ENCODE assay signal across 22 cellular contexts in genomic region chr4:73664470-73664869, GRCh38. TPM values are rescaled to one million over a fixed set of nuclear protein-coding genes. Genes with fewer than 3 reads are reported as not detected.
A peak's percentile ranks its signal among the peaks of the same experiment; 100 is the strongest.
DNase-seq lines count a peak whose midpoint lies in the region; TF ChIP-seq lines count a peak whose summit lies in the region.
"Had no signal": no experiment of that assay in that cellular context is flagged by ENCODE, and none has a peak within 500 bp of the region (broad histone marks: within the 10 kb centered on the region; RNA-seq: fewer than 3 reads in every experiment).

No MANE protein-coding gene starts in this region.

- no peak for TF ChIP-seq RAD21 in Ishikawa (IDR thresholded peaks at IDR 0.05; ENCODE audit: low read depth)

- peak overlapping the region; percentile 85 for H3K27ac Mint-ChIP-seq in osteocyte (ENCODE audit: unreplicated experiment)
- no peak overlapping the region for H3K27ac Mint-ChIP-seq in activated CD4-positive, alpha-beta T cell treated with anti-CD3 and anti-CD28 coated beads, Interleukin-2, amount 10 ng/mL, durations not matched to agents 7 days and 5 days
- H3K27ac Mint-ChIP-seq: CD4-positive, CD25-positive, alpha-beta regulatory T cell had no signal

- POLR2A ChIA-PET in activated CD4-positive, alpha-beta T cell treated with anti-CD3 and anti-CD28 coated beads, Interleukin-2, amount 10 ng/mL, durations not matched to agents 7 days and 5 days (lab: Charles Lee), result no interaction called here

- no peaks in the 10 kb centered on the region for H3K9me3 Mint-ChIP-seq in osteocyte (ENCODE audit: unreplicated experiment)
- H3K9me3 Mint-ChIP-seq in activated CD4-positive, alpha-beta T cell treated with anti-CD3 and anti-CD28 coated beads, Interleukin-2, amount 10 ng/mL, durations not matched to agents 7 days and 5 days, result no peaks in the 10 kb centered on the region

- H3K27me3 Mint-ChIP-seq in osteocyte (ENCODE audit: unreplicated experiment), result no peaks in the 10 kb centered on the region
- no peaks in the 10 kb centered on the region for H3K27me3 Mint-ChIP-seq in activated CD4-positive, alpha-beta T cell treated with anti-CD3 and anti-CD28 coated beads, Interleukin-2, amount 10 ng/mL, durations not matched to agents 7 days and 5 days

- H3K4me3 Mint-ChIP-seq in osteocyte (ENCODE audit: unreplicated experiment), result no peak overlapping the region
- no peak overlapping the region for H3K4me3 Mint-ChIP-seq in activated CD4-positive, alpha-beta T cell treated with anti-CD3 and anti-CD28 coated beads, Interleukin-2, amount 10 ng/mL, durations not matched to agents 7 days and 5 days
- H3K4me3 Mint-ChIP-seq: CD4-positive, CD25-positive, alpha-beta regulatory T cell had no signal

- peaks cover 57% of the 10 kb centered on the region for H3K4me1 Mint-ChIP-seq in osteocyte (ENCODE audit: unreplicated experiment)
- no peaks in the 10 kb centered on the region for H3K4me1 Mint-ChIP-seq in activated CD4-positive, alpha-beta T cell treated with anti-CD3 and anti-CD28 coated beads, Interleukin-2, amount 10 ng/mL, durations not matched to agents 7 days and 5 days
- H3K4me1 Mint-ChIP-seq: CD4-positive, CD25-positive, alpha-beta regulatory T cell had no signal

- no peak for TF ChIP-seq CTCF in osteocyte (IDR thresholded peaks at IDR 0.05)

- CTCF ChIA-PET in activated CD4-positive, alpha-beta T cell treated with anti-CD3 and anti-CD28 coated beads, Interleukin-2, amount 10 ng/mL, durations not matched to agents 7 days and 5 days (lab: Charles Lee), result interaction anchor here (0.5 kb wide), 1 partner anchor 713 kb away, joined by 4 read pairs; no protein-coding TSS in a partner anchor

- peak; percentile 20 for DNase-seq in EH (ENCODE audit: low read depth)
- peak; percentile 57 for DNase-seq in amniotic epithelial cell (ENCODE audit: low read depth)
- DNase-seq in osteocyte (ENCODE audit: extremely low spot score, unreplicated experiment), result no peak
- no peak for DNase-seq in activated CD4-positive, alpha-beta T cell treated with anti-CD3 and anti-CD28 coated beads, Interleukin-2, amount 10 ng/mL, durations not matched to agents 7 days and 5 days
- DNase-seq in GOT3 (lab: John Stamatoyannopoulos, UW), result no peak
- DNase-seq in AML-193 (lab: John Stamatoyannopoulos, UW), result no peak
- DNase-seq in SKM-1 (lab: John Stamatoyannopoulos, UW; ENCODE audit: unreplicated experiment), result no peak
- DNase-seq: ACHN; CD4-positive, CD25-positive, alpha-beta regulatory T cell; DMS53; MG63; NCI-H1105 treated with DMSO at 0.1 percent for 48 hours; NCI-H146; NCI-H1930; NCI-H2107; NCI-H446; NCI-H524 treated with DMSO at 0.1 percent for 48 hours; NCI-H774; NK-92 treated with Interleukin-12 subunit alpha and Interleukin-12 subunit beta, amount 100 ng/mL, for 24 hours; SIG-M5 had no signal

- no peak for TF ChIP-seq EP300 in Ishikawa (IDR thresholded peaks at IDR 0.05; ENCODE audit: borderline replicate concordance)

- no peaks in the 10 kb centered on the region for H3K36me3 Mint-ChIP-seq in osteocyte (ENCODE audit: unreplicated experiment)
- H3K36me3 Mint-ChIP-seq in activated CD4-positive, alpha-beta T cell treated with anti-CD3 and anti-CD28 coated beads, Interleukin-2, amount 10 ng/mL, durations not matched to agents 7 days and 5 days (ENCODE audit: low read depth), result no peaks in the 10 kb centered on the region
- H3K36me3 Mint-ChIP-seq: CD4-positive, CD25-positive, alpha-beta regulatory T cell had no signal

TF ChIP-seq in Ishikawa, 13 proteins besides CTCF, POLR2A, EP300 and RAD21:
- TF ChIP-seq FOXM1 (IDR thresholded peaks at IDR 0.05; ENCODE audit: borderline replicate concordance, low read depth) (no peak), REST (IDR thresholded peaks at IDR 0.05; ENCODE audit: low read depth) (peak; percentile 55; the same call in 1 of the 2 replicates)

RNA-seq across cellular contexts. Expression of gene RASSF6, which starts 44.2 kb away (rescaled TPM):
- not detected in 2 replicates for total RNA-seq in osteocyte
- under 1 TPM in 1 of 2 experiments, not detected in 1; 0.19 TPM for total RNA-seq in activated CD4-positive, alpha-beta T cell treated with anti-CD3 and anti-CD28 coated beads, Interleukin-2, amount 10 ng/mL, durations not matched to agents 7 days and 5 days
- total RNA-seq: CD4-positive, CD25-positive, alpha-beta regulatory T cell; Daoy had no signal

Comparison
In these comparisons a context has a peak if more than half of its experiments do, and no peak if none do; other contexts are left out.
1. DNase-seq: peak in EH (single experiment) and amniotic epithelial cell (single experiment); none in osteocyte (single experiment), activated CD4-positive, alpha-beta T cell treated with anti-CD3 and anti-CD28 coated beads, Interleukin-2, amount 10 ng/mL, durations not matched to agents 7 days and 5 days (single experiment), GOT3 (single experiment), AML-193 (0 of 2) and SKM-1 (single experiment).